ENCODE assay signal across 18 cellular contexts in the genomic region with DNA sequence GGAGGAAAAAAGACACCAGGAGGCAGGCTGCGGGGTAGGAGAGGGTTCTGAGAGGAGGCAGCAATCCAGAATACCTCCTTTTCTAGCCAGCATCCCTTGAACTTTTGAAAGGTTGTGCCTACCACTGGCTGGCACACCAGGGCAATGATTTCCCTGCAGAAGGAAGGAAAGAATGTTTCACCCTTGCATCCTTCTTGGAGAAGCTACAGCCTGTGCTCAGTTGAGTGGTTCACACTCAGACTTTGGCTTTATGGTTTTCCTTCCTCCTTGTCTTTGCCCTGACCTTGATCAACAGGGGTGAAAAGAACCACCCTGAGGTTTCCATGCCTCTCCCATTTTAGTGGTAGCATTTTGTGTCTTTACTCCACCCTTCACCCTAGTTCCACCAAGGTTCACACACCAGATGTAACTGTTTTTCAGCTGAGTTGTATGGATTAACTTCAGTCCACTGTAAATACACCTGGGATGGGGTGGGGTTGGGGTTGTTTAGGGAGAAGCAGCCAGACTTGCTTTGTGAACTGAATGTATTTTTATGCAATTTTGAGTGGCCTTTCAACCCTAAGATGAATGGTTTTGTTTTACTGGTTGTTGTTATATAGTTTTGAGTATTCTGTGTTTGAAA.
DNase-seq lines count a peak whose midpoint lies in the region; ATAC-seq, FAIRE-seq and TF ChIP-seq lines count a peak whose summit lies in the region.
"Had no signal": no experiment of that assay in that cellular context is flagged by ENCODE, and none has a peak within 500 bp of the region (broad histone marks: within the 10 kb centered on the region; RNA-seq: fewer than 3 reads in every experiment).

No MANE protein-coding gene starts in this region.

- H3K27ac Mint-ChIP-seq in Calu3 (ENCODE audit: unreplicated experiment): peak overlapping the region; percentile 67
- peak overlapping the region; percentile 50 for H3K27ac Mint-ChIP-seq in activated T-helper 17 cell treated with anti-CD3 and anti-CD28 coated beads, Interleukin-2, amount 50 U/mL, for 72 hours
- H3K27ac Mint-ChIP-seq: activated naive CD8-positive, alpha-beta T cell treated with anti-CD3 and anti-CD28 coated beads, Interleukin-2, amount 50 U/mL, for 24 hours had no signal

- no peaks in the 10 kb centered on the region for H3K27me3 ChIP-seq in keratinocyte (ENCODE audit: control insufficient read depth, extremely low read depth, insufficient read depth, low read length)
- H3K27me3 ChIP-seq in smooth muscle cell (ENCODE audit: low read depth): no peaks in the 10 kb centered on the region
- H3K27me3 ChIP-seq: BE2C, foreskin keratinocyte had no signal

- H3K27ac ChIP-seq in keratinocyte (ENCODE audit: control insufficient read depth, insufficient read depth, low read length) (peak overlapping the region; percentile 77), smooth muscle cell (ENCODE audit: low read depth) (peak overlapping the region; percentile 89)

- no peaks in the 10 kb centered on the region for H4K20me1 ChIP-seq in keratinocyte (ENCODE audit: control insufficient read depth, extremely low read depth, insufficient read depth, low read length)
- no peaks in the 10 kb centered on the region for H4K20me1 ChIP-seq in smooth muscle cell (ENCODE audit: low read depth)

- DNase-seq in Calu3 (no peak), keratinocyte (ENCODE audit: low read depth, low spot score) (no peak), smooth muscle cell (lab: John Stamatoyannopoulos, UW; ENCODE audit: unreplicated experiment) (no peak), NCI-H1694 treated with DMSO at 0.1 percent for 48 hours (lab: John Stamatoyannopoulos, UW) (no peak)
- DNase-seq: activated naive CD8-positive, alpha-beta T cell treated with anti-CD3 and anti-CD28 coated beads, Interleukin-2, amount 50 U/mL, for 24 hours; BE2C; cortex of kidney; DMS79 treated with DMSO at 0.1 percent for 48 hours; foreskin keratinocyte; KG1; NCI-H1436 treated with DMSO at 0.1 percent for 48 hours; NCI-H774 had no signal

- H3K79me2 ChIP-seq in keratinocyte (ENCODE audit: control insufficient read depth, insufficient read depth, low read length) (no peaks in the 10 kb centered on the region), smooth muscle cell (ENCODE audit: low read depth) (no peaks in the 10 kb centered on the region)

- H3K9ac ChIP-seq in keratinocyte (ENCODE audit: control insufficient read depth, extremely low read depth, insufficient read depth, low read length) (no peak overlapping the region), smooth muscle cell (ENCODE audit: low read depth) (peak overlapping the region; percentile 61)

- H3K36me3 ChIP-seq in keratinocyte (ENCODE audit: control insufficient read depth in 2 of 2, extremely low read depth in 1 of 2, insufficient read depth in 2 of 2, low read length in 2 of 2) (no peaks in the 10 kb centered on the region), smooth muscle cell (ENCODE audit: low read depth) (no peaks in the 10 kb centered on the region)
- H3K36me3 ChIP-seq: BE2C had no signal

- no peaks in the 10 kb centered on the region for H3K9me3 Mint-ChIP-seq in Calu3 (ENCODE audit: low read depth, unreplicated experiment)
- H3K9me3 Mint-ChIP-seq in activated T-helper 17 cell treated with anti-CD3 and anti-CD28 coated beads, Interleukin-2, amount 50 U/mL, for 72 hours: no peaks in the 10 kb centered on the region
- H3K9me3 Mint-ChIP-seq: activated naive CD8-positive, alpha-beta T cell treated with anti-CD3 and anti-CD28 coated beads, Interleukin-2, amount 50 U/mL, for 24 hours had no signal

- no peak overlapping the region for H3K4me2 ChIP-seq in keratinocyte (ENCODE audit: control insufficient read depth, extremely low read depth, insufficient read depth, low read depth, low read length)
- H3K4me2 ChIP-seq in smooth muscle cell: peak overlapping the region; percentile 48

- CTCF ChIA-PET in Calu3 (lab: Charles Lee): interaction anchor here (0.6 to 2.5 kb wide), 3 partner anchors 14 to 132 kb away, joined by 3 to 7 read pairs (median 3); no protein-coding TSS in a partner anchor

- dilution Hi-C loops in keratinocyte (cut with MboI; ENCODE audit: extremely low pct_ligation_motif_present, low sequenced_read_pairs): no loop called here

- peaks cover 66% of the 10 kb centered on the region for H3K4me1 Mint-ChIP-seq in Calu3 (ENCODE audit: low read depth, unreplicated experiment)
- no peaks in the 10 kb centered on the region for H3K4me1 Mint-ChIP-seq in activated T-helper 17 cell treated with anti-CD3 and anti-CD28 coated beads, Interleukin-2, amount 50 U/mL, for 72 hours

- BruUV-seq in Calu3 (replicated peaks; lab: Mats Ljungman, UMichigan): no TSS peak

- no peaks in the 10 kb centered on the region for H3K9me3 ChIP-seq in keratinocyte (ENCODE audit: control insufficient read depth, low read depth, low read length)
- no peaks in the 10 kb centered on the region for H3K9me3 ChIP-seq in smooth muscle cell (replicated peaks; ENCODE audit: low read depth)
- H3K9me3 ChIP-seq: BE2C had no signal

- H3K4me1 ChIP-seq in keratinocyte (ENCODE audit: control insufficient read depth, extremely low read depth, insufficient read depth, low read length) (peaks cover 63% of the 10 kb centered on the region), smooth muscle cell (ENCODE audit: low read depth) (peaks cover 30% of the 10 kb centered on the region)

- H3K4me3 ChIP-seq in keratinocyte (ENCODE audit: control insufficient read depth in 2 of 3, extremely low read depth in 1 of 3, insufficient read depth in 2 of 3, low read depth in 1 of 3, low read length in 3 of 3) (no peak overlapping the region), smooth muscle cell (no peak overlapping the region)

- WGBS in smooth muscle cell (ENCODE audit: low lambda C conversion rate): 50% methylated on average over 1 of the region's 1 CpG

- H3K36me3 Mint-ChIP-seq in Calu3 (ENCODE audit: insufficient read depth, unreplicated experiment): no peaks in the 10 kb centered on the region
- peaks cover 6% of the 10 kb centered on the region for H3K36me3 Mint-ChIP-seq in activated T-helper 17 cell treated with anti-CD3 and anti-CD28 coated beads, Interleukin-2, amount 50 U/mL, for 72 hours (ENCODE audit: low read depth)

- peaks cover 28% of the 10 kb centered on the region for H3F3A ChIP-seq in smooth muscle cell (ENCODE audit: low read depth)

- FAIRE-seq in keratinocyte (lab: Jason Lieb, UNC): peak; percentile 46
- FAIRE-seq: GM19239, islet of Langerhans had no signal

- ATAC-seq in activated T-helper 17 cell treated with anti-CD3 and anti-CD28 coated beads, Interleukin-2, amount 50 U/mL, for 72 hours (replicated peaks): no peak
- ATAC-seq in GM18858 (IDR thresholded peaks at IDR 0.05; ENCODE audit: unreplicated experiment) (no peak), GM21717 (IDR thresholded peaks at IDR 0.05; ENCODE audit: unreplicated experiment) (no peak), HG02798 (IDR thresholded peaks at IDR 0.05; ENCODE audit: poor library complexity, unreplicated experiment) (no peak)
- ATAC-seq: activated naive CD8-positive, alpha-beta T cell treated with anti-CD3 and anti-CD28 coated beads, Interleukin-2, amount 50 U/mL, for 24 hours had no signal

- intact Hi-C loops in Calu3 (cut with micrococcal nuclease; ENCODE audit: unreplicated experiment): no loop called here

- TF ChIP-seq CTCF in Calu3 (IDR thresholded peaks at IDR 0.05; ENCODE audit: unreplicated experiment) (no peak), keratinocyte (optimal IDR thresholded peaks at IDR 0.05 in 1 of 3, IDR thresholded peaks at IDR 0.05 in 1 of 3, conservative IDR thresholded peaks at IDR 0.05 in 1 of 3; ENCODE audit: extremely low read depth in 1 of 3, insufficient read depth in 2 of 3, low read length in 3 of 3) (no peak), smooth muscle cell (IDR thresholded peaks at IDR 0.05; ENCODE audit: borderline replicate concordance, insufficient read depth, poor library complexity, severe bottlenecking) (no peak)

- no peaks in the 10 kb centered on the region for H3K9me1 ChIP-seq in keratinocyte (ENCODE audit: control insufficient read depth, extremely low read depth, insufficient read depth, low read length)

- H3K4me3 Mint-ChIP-seq in Calu3 (ENCODE audit: low read depth, unreplicated experiment): no peak overlapping the region
- H3K4me3 Mint-ChIP-seq in activated T-helper 17 cell treated with anti-CD3 and anti-CD28 coated beads, Interleukin-2, amount 50 U/mL, for 72 hours: no peak overlapping the region
- H3K4me3 Mint-ChIP-seq: activated naive CD8-positive, alpha-beta T cell treated with anti-CD3 and anti-CD28 coated beads, Interleukin-2, amount 50 U/mL, for 24 hours had no signal

- H2AFZ ChIP-seq in keratinocyte (ENCODE audit: control insufficient read depth, low read length) (no peak overlapping the region), smooth muscle cell (ENCODE audit: low read depth) (no peak overlapping the region)

- no peaks in the 10 kb centered on the region for H3K27me3 Mint-ChIP-seq in Calu3 (ENCODE audit: unreplicated experiment)
- no peaks in the 10 kb centered on the region for H3K27me3 Mint-ChIP-seq in activated T-helper 17 cell treated with anti-CD3 and anti-CD28 coated beads, Interleukin-2, amount 50 U/mL, for 72 hours
- H3K27me3 Mint-ChIP-seq: activated naive CD8-positive, alpha-beta T cell treated with anti-CD3 and anti-CD28 coated beads, Interleukin-2, amount 50 U/mL, for 24 hours had no signal
